ENCODE assay signal across 8 cellular contexts in the genomic region with DNA sequence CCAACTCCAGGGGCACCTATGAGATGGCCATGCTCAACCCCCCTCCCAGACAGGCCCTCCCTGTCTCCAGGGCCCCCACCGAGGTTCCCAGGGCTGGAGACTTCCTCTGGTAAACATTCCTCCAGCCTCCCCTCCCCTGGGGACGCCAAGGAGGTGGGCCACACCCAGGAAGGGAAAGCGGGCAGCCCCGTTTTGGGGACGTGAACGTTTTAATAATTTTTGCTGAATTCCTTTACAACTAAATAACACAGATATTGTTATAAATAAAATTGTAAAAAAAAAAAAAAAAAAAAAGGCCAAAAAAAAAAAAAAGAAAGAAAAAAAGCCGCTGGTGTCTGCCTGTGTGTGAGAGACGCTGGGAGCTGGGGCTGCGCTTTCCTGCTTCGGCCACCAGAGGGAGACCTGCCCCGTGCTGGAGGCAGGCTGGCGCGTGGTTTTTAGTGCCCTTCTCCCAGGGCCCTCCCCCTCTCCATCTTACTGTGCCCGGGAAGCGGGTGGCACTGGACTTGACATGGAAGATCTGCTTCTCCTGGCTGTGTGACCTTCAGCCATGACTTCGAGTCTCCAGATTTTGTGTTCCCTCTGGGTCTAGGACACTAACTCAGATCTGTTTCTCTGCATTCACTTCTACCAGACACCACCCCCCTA. TPM values are rescaled to one million over a fixed set of nuclear protein-coding genes. Genes with fewer than 3 reads are reported as not detected.
DNase-seq lines count a peak whose midpoint lies in the region; ATAC-seq and TF ChIP-seq lines count a peak whose summit lies in the region.

No MANE protein-coding gene starts in this region.

- H3K27ac Mint-ChIP-seq in activated T-helper 17 cell treated with anti-CD3 and anti-CD28 coated beads, Interleukin-2, amount 50 U/mL, for 72 hours, result peak overlapping the region; percentile 26
- no peak overlapping the region for H3K27ac Mint-ChIP-seq in neural progenitor cell

- H3K4me2 ChIP-seq in Loucy (ENCODE audit: low read depth, low read length, poor library complexity, severe bottlenecking) (peak overlapping the region; percentile 64), neural progenitor cell (no peak overlapping the region)

- H3K9me3 Mint-ChIP-seq in activated T-helper 17 cell treated with anti-CD3 and anti-CD28 coated beads, Interleukin-2, amount 50 U/mL, for 72 hours, result no peaks in the 10 kb centered on the region
- peaks cover 2% of the 10 kb centered on the region for H3K9me3 Mint-ChIP-seq in neural progenitor cell

- in situ Hi-C loops in GM13976 (cut with MboI; ENCODE audit: low sequenced_read_pairs, unreplicated experiment), result no loop called here

- H3K9me3 ChIP-seq in Loucy (ENCODE audit: insufficient read depth, low read depth, low read length) (no peaks in the 10 kb centered on the region), RWPE2 (ENCODE audit: severe bottlenecking) (no peaks in the 10 kb centered on the region), neural progenitor cell (ENCODE audit: low read depth) (no peaks in the 10 kb centered on the region)

- H3K27me3 ChIP-seq in Loucy (ENCODE audit: insufficient read depth, low read length, poor library complexity, severe bottlenecking) (no peaks in the 10 kb centered on the region), RWPE2 (ENCODE audit: insufficient read depth, poor library complexity, severe bottlenecking) (peaks cover 35% of the 10 kb centered on the region), neural progenitor cell (peaks cover 48% of the 10 kb centered on the region)

- no peaks in the 10 kb centered on the region for H4K20me1 ChIP-seq in Loucy (ENCODE audit: insufficient read depth, low read length, poor library complexity, severe bottlenecking)
- peaks cover 48% of the 10 kb centered on the region for H4K20me1 ChIP-seq in neural progenitor cell (ENCODE audit: low read depth)

- H3K9me2 ChIP-seq in Loucy (replicated peaks; ENCODE audit: low read depth, low read length), result no peaks in the 10 kb centered on the region

- no peak overlapping the region for H3K27ac ChIP-seq in RWPE2 (ENCODE audit: poor library complexity, severe bottlenecking)
- no peak overlapping the region for H3K27ac ChIP-seq in neural progenitor cell

- H3K36me3 Mint-ChIP-seq in activated T-helper 17 cell treated with anti-CD3 and anti-CD28 coated beads, Interleukin-2, amount 50 U/mL, for 72 hours (ENCODE audit: low read depth), result peaks cover 6% of the 10 kb centered on the region
- peaks cover 8% of the 10 kb centered on the region for H3K36me3 Mint-ChIP-seq in neural progenitor cell

- H3K27me3 Mint-ChIP-seq in activated T-helper 17 cell treated with anti-CD3 and anti-CD28 coated beads, Interleukin-2, amount 50 U/mL, for 72 hours, result peaks cover 38% of the 10 kb centered on the region
- H3K27me3 Mint-ChIP-seq in neural progenitor cell (ENCODE audit: insufficient read depth, low read depth), result peaks cover 41% of the 10 kb centered on the region

- H3K79me2 ChIP-seq in Loucy (ENCODE audit: insufficient read depth, low read length) (no peaks in the 10 kb centered on the region), neural progenitor cell (ENCODE audit: low read depth) (no peaks in the 10 kb centered on the region)

- peak; percentile 55 for ATAC-seq in RWPE2 (ENCODE audit: low read depth)
- peak; percentile 76 for ATAC-seq in activated T-helper 17 cell treated with anti-CD3 and anti-CD28 coated beads, Interleukin-2, amount 50 U/mL, for 72 hours (replicated peaks)

- no peaks in the 10 kb centered on the region for H3K36me3 ChIP-seq in Loucy (ENCODE audit: insufficient read depth, low read length)
- no peaks in the 10 kb centered on the region for H3K36me3 ChIP-seq in RWPE2 (ENCODE audit: low read depth)
- no peaks in the 10 kb centered on the region for H3K36me3 ChIP-seq in neural progenitor cell

- H3K4me3 ChIP-seq in Loucy (ENCODE audit: low read length, poor library complexity, severe bottlenecking) (peak overlapping the region; percentile 47), RWPE2 (ENCODE audit: severe bottlenecking) (no peak overlapping the region), fibroblast of mammary gland (ENCODE audit: control insufficient read depth, low read depth, low read length) (no peak overlapping the region), neural progenitor cell (no peak overlapping the region)

- DNase-seq in 8988T, result peak; percentile 98
- DNase-seq in GM13976 (ENCODE audit: low spot score), result peak; percentile 93
- DNase-seq in RWPE2 (ENCODE audit: low spot score), result no peak
- peak; percentile 83 for DNase-seq in fibroblast of mammary gland (ENCODE audit: low read depth)
- peak; percentile 84 for DNase-seq in neural progenitor cell (ENCODE audit: low spot score)
- DNase-seq in superior temporal gyrus (ENCODE audit: extremely low spot score), result peak; percentile 93

- H3F3A ChIP-seq in Loucy (ENCODE audit: low read depth) (no peaks in the 10 kb centered on the region), neural progenitor cell (ENCODE audit: low read depth) (peaks cover 38% of the 10 kb centered on the region)

- no peak overlapping the region for H3K4me3 Mint-ChIP-seq in activated T-helper 17 cell treated with anti-CD3 and anti-CD28 coated beads, Interleukin-2, amount 50 U/mL, for 72 hours
- H3K4me3 Mint-ChIP-seq in neural progenitor cell, result peak overlapping the region; percentile 45

- peaks cover 24% of the 10 kb centered on the region for H3K4me1 Mint-ChIP-seq in activated T-helper 17 cell treated with anti-CD3 and anti-CD28 coated beads, Interleukin-2, amount 50 U/mL, for 72 hours
- peaks cover 31% of the 10 kb centered on the region for H3K4me1 Mint-ChIP-seq in neural progenitor cell

- H3K9ac ChIP-seq in Loucy (ENCODE audit: low read depth, low read length, poor library complexity, severe bottlenecking) (peak overlapping the region; percentile 56), neural progenitor cell (no peak overlapping the region)

- TF ChIP-seq CTCF in GM13976 (IDR thresholded peaks at IDR 0.05; ENCODE audit: borderline replicate concordance, control extremely low read depth, extremely low read depth, insufficient read depth, missing control alignments) (peak; percentile 94), Loucy (conservative IDR thresholded peaks at IDR 0.05; ENCODE audit: low read length) (peak; percentile 78), RWPE2 (IDR thresholded peaks at IDR 0.05; ENCODE audit: poor library complexity, severe bottlenecking) (peak; percentile 96), fibroblast of mammary gland (conservative IDR thresholded peaks at IDR 0.05; ENCODE audit: control insufficient read depth, insufficient read depth, low read depth, low read length) (peak; percentile 86), neural progenitor cell (IDR thresholded peaks at IDR 0.05) (peak; percentile 85)

- H3K4me1 ChIP-seq in Loucy (ENCODE audit: insufficient read depth, low read length, poor library complexity, severe bottlenecking) (peaks cover 9% of the 10 kb centered on the region), RWPE2 (ENCODE audit: insufficient read depth, poor library complexity, severe bottlenecking) (no peaks in the 10 kb centered on the region), neural progenitor cell (peaks cover 31% of the 10 kb centered on the region)

- H2AFZ ChIP-seq in Loucy (ENCODE audit: low read length), result peak overlapping the region; percentile 78
- H2AFZ ChIP-seq in neural progenitor cell (replicated peaks), result no peak overlapping the region

RNA-seq across cellular contexts. Expression of a gene that starts 3.4 kb away (rescaled TPM):
- total RNA-seq in activated T-helper 17 cell treated with anti-CD3 and anti-CD28 coated beads, Interleukin-2, amount 50 U/mL, for 72 hours, result 1 to 10 TPM in 1 of 2 donors, under 1 TPM in 1; 0.34 to 1.4 TPM
- 0.28 TPM in 1 of 2 replicates, not detected in the other for total RNA-seq in neural progenitor cell (ENCODE audit: low replicate concordance)

RNA-seq across cellular contexts. Expression of a gene that starts 16.3 kb away (rescaled TPM):
- 100 to 1,000 TPM; 232 to 320 TPM for total RNA-seq in activated T-helper 17 cell treated with anti-CD3 and anti-CD28 coated beads, Interleukin-2, amount 50 U/mL, for 72 hours
- total RNA-seq in neural progenitor cell (ENCODE audit: low replicate concordance), result 90.2 and 166 TPM in 2 replicates

RNA-seq across cellular contexts. Expression of a gene that starts 37.8 kb away (rescaled TPM):
- 1 to 10 TPM; 3.2 to 4.5 TPM for total RNA-seq in activated T-helper 17 cell treated with anti-CD3 and anti-CD28 coated beads, Interleukin-2, amount 50 U/mL, for 72 hours
- 1.1 and 5.1 TPM in 2 replicates for total RNA-seq in neural progenitor cell (ENCODE audit: low replicate concordance)
